34 cellular contexts compared by ENCODE assay signal in genomic region chr6:35108309-35108885, GRCh38. TPM values are rescaled to one million over a fixed set of nuclear protein-coding genes. Genes with fewer than 3 reads are reported as not detected.
"Had no signal": no experiment of that assay in that cellular context is flagged by ENCODE, and none has a peak within 500 bp of the region (broad histone marks: within the 10 kb centered on the region; RNA-seq: fewer than 3 reads in every experiment).

No MANE protein-coding gene starts in this region.

- ATAC-seq: activated CD8-positive, alpha-beta memory T cell treated with anti-CD3 and anti-CD28 coated beads, Interleukin-2, amount 10 ng/mL, durations not matched to agents 7 days and 5 days; activated naive CD8-positive, alpha-beta T cell treated with anti-CD3 and anti-CD28 coated beads, Interleukin-2, amount 50 U/mL, for 24 hours; PC-3; Right ventricle myocardium inferior had no signal

- H3K27ac ChIP-seq: RWPE1, VCaP had no signal

- H3K27me3 Mint-ChIP-seq: activated naive CD8-positive, alpha-beta T cell treated with anti-CD3 and anti-CD28 coated beads, Interleukin-2, amount 50 U/mL, for 24 hours had no signal

- H3K27me3 ChIP-seq: Peyer's patch had no signal

- H3K36me3 Mint-ChIP-seq: activated CD4-positive, alpha-beta memory T cell treated with anti-CD3 and anti-CD28 coated beads for 36 hours; activated naive CD4-positive, alpha-beta T cell treated with anti-CD3 and anti-CD28 coated beads, Interleukin-2, amount 10 ng/mL, durations not matched to agents 7 days and 5 days had no signal

- H3K27ac Mint-ChIP-seq: activated B cell treated with CpG ODN at 0.5 μM for 24 hours; activated CD4-positive, alpha-beta memory T cell treated with anti-CD3 and anti-CD28 coated beads for 36 hours; activated CD8-positive, alpha-beta memory T cell treated with anti-CD3 and anti-CD28 coated beads, Interleukin-2, amount 10 ng/mL, durations not matched to agents 7 days and 5 days; activated naive CD4-positive, alpha-beta T cell treated with anti-CD3 and anti-CD28 coated beads, Interleukin-2, amount 10 ng/mL, durations not matched to agents 7 days and 5 days; activated naive CD8-positive, alpha-beta T cell; activated naive CD8-positive, alpha-beta T cell treated with anti-CD3 and anti-CD28 coated beads, Interleukin-2, amount 50 U/mL, for 24 hours; brain had no signal

- H3K4me3 ChIP-seq: Peyer's patch had no signal

- H3K9me3 Mint-ChIP-seq: activated naive CD4-positive, alpha-beta T cell treated with anti-CD3 and anti-CD28 coated beads, Interleukin-2, amount 10 ng/mL, durations not matched to agents 7 days and 5 days; activated naive CD8-positive, alpha-beta T cell treated with anti-CD3 and anti-CD28 coated beads, Interleukin-2, amount 50 U/mL, for 24 hours had no signal

- H3K36me3 ChIP-seq: Peyer's patch had no signal

- DNase-seq: activated B cell treated with CpG ODN at 0.5 μM for 24 hours; activated CD4-positive, alpha-beta memory T cell treated with anti-CD3 and anti-CD28 coated beads for 36 hours; activated CD4-positive, alpha-beta T cell treated with anti-CD3 and anti-CD28 coated beads for 4 hours; activated CD4-positive, alpha-beta T cell treated with anti-CD3 and anti-CD28 coated beads, Interleukin-2, amount 50 U/mL, for 1 hour; activated CD4-positive, CD25-positive, alpha-beta regulatory T cell treated with anti-CD3 and anti-CD28 coated beads, Interleukin-2, amount 50 U/mL, for 72 hours; activated CD8-positive, alpha-beta memory T cell treated with anti-CD3 and anti-CD28 coated beads for 24 hours; activated CD8-positive, alpha-beta memory T cell treated with anti-CD3 and anti-CD28 coated beads, Interleukin-2, amount 10 ng/mL, durations not matched to agents 7 days and 5 days; activated CD8-positive, alpha-beta memory T cell treated with anti-CD3 and anti-CD28 coated beads, Interleukin-2, amount 50 U/mL, for 48 hours; activated effector memory CD4-positive, alpha-beta T cell treated with Interleukin-2 at 50 U/mL for 16 hours; activated naive CD4-positive, alpha-beta T cell treated with anti-CD3 and anti-CD28 coated beads, Interleukin-2, amount 10 ng/mL, durations not matched to agents 7 days and 5 days; activated naive CD8-positive, alpha-beta T cell treated with anti-CD3 and anti-CD28 coated beads, Interleukin-2, amount 50 U/mL, for 24 hours; activated T-cell treated with anti-CD3 and anti-CD28 coated beads, Interleukin-2, amount 50 U/mL, for 48 hours; anterior cingulate cortex; KBM-7; MM.1S; MV-4-11; NCI-H1092; NCI-H1436 treated with DMSO at 0.1 percent for 48 hours; NCI-H1694 treated with DMSO at 0.1 percent for 48 hours; NCI-H524 treated with DMSO at 0.1 percent for 48 hours; PC-3; SIG-M5; SW 1271; T-helper 1 cell; T-helper 2 cell; T-helper 9 cell had no signal

- H3K4me1 Mint-ChIP-seq: activated naive CD4-positive, alpha-beta T cell treated with anti-CD3 and anti-CD28 coated beads, Interleukin-2, amount 10 ng/mL, durations not matched to agents 7 days and 5 days; activated naive CD8-positive, alpha-beta T cell treated with anti-CD3 and anti-CD28 coated beads, Interleukin-2, amount 50 U/mL, for 24 hours; brain had no signal

- H3K4me3 Mint-ChIP-seq: activated B cell treated with CpG ODN at 0.5 μM for 24 hours; activated CD4-positive, alpha-beta memory T cell treated with anti-CD3 and anti-CD28 coated beads for 36 hours; activated CD8-positive, alpha-beta memory T cell treated with anti-CD3 and anti-CD28 coated beads, Interleukin-2, amount 10 ng/mL, durations not matched to agents 7 days and 5 days; activated naive CD4-positive, alpha-beta T cell treated with anti-CD3 and anti-CD28 coated beads, Interleukin-2, amount 10 ng/mL, durations not matched to agents 7 days and 5 days; activated naive CD8-positive, alpha-beta T cell; activated naive CD8-positive, alpha-beta T cell treated with anti-CD3 and anti-CD28 coated beads, Interleukin-2, amount 50 U/mL, for 24 hours; brain had no signal

RNA-seq across cellular contexts. Expression of gene TCP11, which starts 32.7 kb away (rescaled TPM):
- total RNA-seq: activated B cell treated with CpG ODN at 0.5 μM for 24 hours; activated CD4-positive, alpha-beta memory T cell treated with anti-CD3 and anti-CD28 coated beads for 36 hours; activated CD8-positive, alpha-beta memory T cell treated with anti-CD3 and anti-CD28 coated beads, Interleukin-2, amount 10 ng/mL, durations not matched to agents 7 days and 5 days; NCI-H460; Peyer's patch; Right ventricle myocardium inferior; SK-MEL-5 had no signal
